Comparison of ENCODE assay signal across 9 cellular contexts in genomic region chr12:8038659-8039114, GRCh38. TPM values are rescaled to one million over a fixed set of nuclear protein-coding genes. Genes with fewer than 3 reads are reported as not detected.
DNase-seq lines count a peak whose midpoint lies in the region; ATAC-seq and TF ChIP-seq lines count a peak whose summit lies in the region.
"Had no signal": no experiment of that assay in that cellular context is flagged by ENCODE, and none has a peak within 500 bp of the region (broad histone marks: within the 10 kb centered on the region; RNA-seq: fewer than 3 reads in every experiment).

No MANE protein-coding gene starts in this region.

- DNase-seq in ELF-1 (ENCODE audit: low read depth, low spot score) (peak; percentile 75), NCI-H2081 (lab: John Stamatoyannopoulos, UW) (peak; percentile 79 to 91), occipital lobe (lab: John Stamatoyannopoulos, UW) (peak; percentile 82), MM.1S (no peak)

- H3F3A ChIP-seq in MM.1S (ENCODE audit: insufficient read depth, low read length), result no peaks in the 10 kb centered on the region

- H3K36me3 ChIP-seq in gastroesophageal sphincter, result peaks cover 4 to 43% of the 10 kb centered on the region in 2 donors
- peaks cover 6% of the 10 kb centered on the region; the same call in 1 of the 2 replicates for H3K36me3 ChIP-seq in MM.1S (replicated peaks; ENCODE audit: insufficient read depth, low read length)

- no peaks in the 10 kb centered on the region for H3K9me2 ChIP-seq in MM.1S (replicated peaks; ENCODE audit: insufficient read depth, low read length)

- no peaks in the 10 kb centered on the region for H4K20me1 ChIP-seq in MM.1S (ENCODE audit: insufficient read depth, low read length)

- ATAC-seq in activated T-helper 17 cell treated with anti-CD3 and anti-CD28 coated beads, Interleukin-2, amount 50 U/mL, for 72 hours (replicated peaks), result peak; percentile 75
- peak; percentile 81 for ATAC-seq in gastroesophageal sphincter
- no peak for ATAC-seq in GM18858 (IDR thresholded peaks at IDR 0.05; ENCODE audit: unreplicated experiment)
- ATAC-seq in GM18505 (IDR thresholded peaks at IDR 0.05; ENCODE audit: unreplicated experiment), result no peak

- no peak overlapping the region for H2AFZ ChIP-seq in MM.1S (ENCODE audit: low read length)
- H2AFZ ChIP-seq: PC-9 had no signal

- peak overlapping the region; percentile 90 for H3K4me3 Mint-ChIP-seq in activated T-helper 17 cell treated with anti-CD3 and anti-CD28 coated beads, Interleukin-2, amount 50 U/mL, for 72 hours

- no peak for TF ChIP-seq CTCF in gastroesophageal sphincter (IDR thresholded peaks at IDR 0.05)
- no peak for TF ChIP-seq CTCF in MM.1S (IDR thresholded peaks at IDR 0.05; ENCODE audit: low read length)

- H3K4me3 ChIP-seq in gastroesophageal sphincter, result peak overlapping the region in 1 of 2 donors; percentile 27
- H3K4me3 ChIP-seq in MM.1S (ENCODE audit: low read length), result no peak overlapping the region
- H3K4me3 ChIP-seq: PC-9 had no signal

- no peak overlapping the region for H3K4me2 ChIP-seq in MM.1S (ENCODE audit: low read depth, low read length)
- H3K4me2 ChIP-seq: PC-9 had no signal

- no peak for TF ChIP-seq EP300 in gastroesophageal sphincter (IDR thresholded peaks at IDR 0.05)

- no peak for TF ChIP-seq POLR2A in gastroesophageal sphincter (IDR thresholded peaks at IDR 0.05)
- no peak for TF ChIP-seq POLR2A in GM18505 (IDR thresholded peaks at IDR 0.05; ENCODE audit: borderline replicate concordance, extremely low read depth, insufficient read depth, insufficient read length)

- H3K27me3 Mint-ChIP-seq in activated T-helper 17 cell treated with anti-CD3 and anti-CD28 coated beads, Interleukin-2, amount 50 U/mL, for 72 hours, result no peaks in the 10 kb centered on the region

- H3K27ac Mint-ChIP-seq in activated T-helper 17 cell treated with anti-CD3 and anti-CD28 coated beads, Interleukin-2, amount 50 U/mL, for 72 hours, result peak overlapping the region; percentile 48

- H3K79me2 ChIP-seq in MM.1S (ENCODE audit: low read length), result peaks cover 34% of the 10 kb centered on the region

- no peaks in the 10 kb centered on the region for H3K9me3 Mint-ChIP-seq in activated T-helper 17 cell treated with anti-CD3 and anti-CD28 coated beads, Interleukin-2, amount 50 U/mL, for 72 hours

- H3K27me3 ChIP-seq in gastroesophageal sphincter, result no peaks in the 10 kb centered on the region
- no peaks in the 10 kb centered on the region for H3K27me3 ChIP-seq in MM.1S (replicated peaks; ENCODE audit: insufficient read depth, low read length)

- peaks cover 48% of the 10 kb centered on the region for H3K36me3 Mint-ChIP-seq in activated T-helper 17 cell treated with anti-CD3 and anti-CD28 coated beads, Interleukin-2, amount 50 U/mL, for 72 hours (ENCODE audit: low read depth)

- H3K9me3 ChIP-seq in gastroesophageal sphincter, result no peaks in the 10 kb centered on the region
- no peaks in the 10 kb centered on the region for H3K9me3 ChIP-seq in MM.1S (replicated peaks; ENCODE audit: insufficient read depth, low read length)

- H3K4me1 Mint-ChIP-seq in activated T-helper 17 cell treated with anti-CD3 and anti-CD28 coated beads, Interleukin-2, amount 50 U/mL, for 72 hours, result peaks cover 44% of the 10 kb centered on the region

- 0% methylated on average over 6 of the region's 13 CpGs; no CpG with 5 or more reads in 1 of the 2 donors for WGBS in gastroesophageal sphincter (ENCODE audit: low coverage in 1 of 2), 2 donors

- H3K27ac ChIP-seq in gastroesophageal sphincter (peak overlapping the region in 3 of 4 donors; percentile 98 to 100 (median 99)), MM.1S (ENCODE audit: low read length) (no peak overlapping the region)
- H3K27ac ChIP-seq: PC-9 had no signal

- H3K4me1 ChIP-seq in gastroesophageal sphincter (peaks cover 17 to 62% (median 47%) of the 10 kb centered on the region in 3 donors), MM.1S (ENCODE audit: low read length) (peaks cover 18% of the 10 kb centered on the region; the same call in 1 of the 2 replicates)

- no peak overlapping the region for H3K9ac ChIP-seq in MM.1S (ENCODE audit: low read length)

RNA-seq across cellular contexts. Expression of gene FOXJ2, which starts 6.2 kb away (rescaled TPM):
- 10 to 100 TPM; 14.3 to 15.1 TPM for total RNA-seq in activated T-helper 17 cell treated with anti-CD3 and anti-CD28 coated beads, Interleukin-2, amount 50 U/mL, for 72 hours
- 10 to 100 TPM; 16.4 to 28.2 (median 20.4) TPM for total RNA-seq in gastroesophageal sphincter
- 7.3 TPM for total RNA-seq in occipital lobe

RNA-seq across cellular contexts. Expression of gene C3AR1, which starts 27.5 kb away (rescaled TPM):
- 1 to 10 TPM; 6.4 to 7.3 TPM for total RNA-seq in activated T-helper 17 cell treated with anti-CD3 and anti-CD28 coated beads, Interleukin-2, amount 50 U/mL, for 72 hours
- total RNA-seq in gastroesophageal sphincter, result 10 to 100 TPM in 2 of 4 donors, 1 to 10 TPM in 2; 1.6 to 16.7 (median 7.6) TPM
- total RNA-seq in occipital lobe, result 3.1 TPM
- total RNA-seq: PC-9 had no signal

RNA-seq across cellular contexts. Expression of gene NECAP1, which starts 43.4 kb away (rescaled TPM):
- total RNA-seq in activated T-helper 17 cell treated with anti-CD3 and anti-CD28 coated beads, Interleukin-2, amount 50 U/mL, for 72 hours, result 10 to 100 TPM; 30.0 to 32.9 TPM
- total RNA-seq in gastroesophageal sphincter (10 to 100 TPM; 24.5 to 60.1 (median 41.2) TPM), occipital lobe (174 TPM)

Comparison
In these comparisons a context has a peak if more than half of its experiments do, and no peak if none do; other contexts are left out.
1. ATAC-seq: peak in activated T-helper 17 cell treated with anti-CD3 and anti-CD28 coated beads, Interleukin-2, amount 50 U/mL, for 72 hours (single experiment) and gastroesophageal sphincter (single experiment); none in GM18858 (single experiment) and GM18505 (single experiment).